Comparison of ENCODE assay signal across 8 cellular contexts in genomic region chr22:36123673-36124630, GRCh38. TPM values are rescaled to one million over a fixed set of nuclear protein-coding genes. Genes with fewer than 3 reads are reported as not detected.
DNase-seq lines count a peak whose midpoint lies in the region; ATAC-seq and FAIRE-seq lines count a peak whose summit lies in the region.

No MANE protein-coding gene starts in this region.

- H3K27me3 ChIP-seq in right cardiac atrium (ENCODE audit: control insufficient read depth, insufficient read depth): no peaks in the 10 kb centered on the region

- no peaks in the 10 kb centered on the region for H3K9me3 Mint-ChIP-seq in T-helper 2 cell treated with Interferon-gamma antibody and Interleukin-4, amounts not matched to agents 5 μg/mL and 100 μg/mL, for 36 hours

- intact Hi-C loops in right cardiac atrium (cut with DNase I): loop anchor here (5.0 to 10.0 kb wide), 7 partner anchors 57 to 699 kb away; no protein-coding TSS in a partner anchor

- peaks cover 14% of the 10 kb centered on the region for H3K27me3 Mint-ChIP-seq in T-helper 2 cell treated with Interferon-gamma antibody and Interleukin-4, amounts not matched to agents 5 μg/mL and 100 μg/mL, for 36 hours (ENCODE audit: low read depth)

- H3K4me1 ChIP-seq in right cardiac atrium (ENCODE audit: control insufficient read depth, insufficient read depth, low read length): no peaks in the 10 kb centered on the region

- DNase-seq in GDM1 (lab: John Stamatoyannopoulos, UW) (peak; percentile 91), NCI-H1930 (lab: John Stamatoyannopoulos, UW) (peak; percentile 76 to 85), anterior cingulate cortex (lab: John Stamatoyannopoulos, UW) (peak; percentile 30 to 95 (median 85)), right cardiac atrium (peak; percentile 97 to 98 (median 97)), putamen (ENCODE audit: low spot score) (peak; percentile 91), urothelium cell line (ENCODE audit: low spot score) (peak; percentile 97)
- peak; percentile 90 for DNase-seq in T-helper 2 cell treated with Interferon-gamma antibody and Interleukin-4, amounts not matched to agents 5 μg/mL and 100 μg/mL, for 36 hours (ENCODE audit: low spot score)

- no peak overlapping the region for H3K4me3 ChIP-seq in right cardiac atrium (ENCODE audit: low read length)

- H3K4me1 Mint-ChIP-seq in T-helper 2 cell treated with Interferon-gamma antibody and Interleukin-4, amounts not matched to agents 5 μg/mL and 100 μg/mL, for 36 hours (ENCODE audit: low read depth): peaks cover 7% of the 10 kb centered on the region

- H3K9me3 ChIP-seq in right cardiac atrium (ENCODE audit: control insufficient read depth, low read length): no peaks in the 10 kb centered on the region

- H3K4me3 Mint-ChIP-seq in T-helper 2 cell treated with Interferon-gamma antibody and Interleukin-4, amounts not matched to agents 5 μg/mL and 100 μg/mL, for 36 hours: peak overlapping the region; percentile 76

- peaks cover 2% of the 10 kb centered on the region for H3K36me3 Mint-ChIP-seq in T-helper 2 cell treated with Interferon-gamma antibody and Interleukin-4, amounts not matched to agents 5 μg/mL and 100 μg/mL, for 36 hours (ENCODE audit: low read depth)

- peak; percentile 91 for ATAC-seq in HG02763 (IDR thresholded peaks at IDR 0.05; ENCODE audit: unreplicated experiment)
- peak; percentile 98 for ATAC-seq in right cardiac atrium

- peak overlapping the region; percentile 89 for H3K27ac ChIP-seq in right cardiac atrium (ENCODE audit: low read length)

- FAIRE-seq in urothelium cell line (lab: Jason Lieb, UNC): peak; percentile 86

- WGBS in right cardiac atrium: 27% methylated on average over 50 of the region's 50 CpGs

- H3K27ac Mint-ChIP-seq in T-helper 2 cell treated with Interferon-gamma antibody and Interleukin-4, amounts not matched to agents 5 μg/mL and 100 μg/mL, for 36 hours: peak overlapping the region; percentile 90

RNA-seq across cellular contexts. Expression of gene APOL3, which starts 36.6 kb away (rescaled TPM):
- total RNA-seq in right cardiac atrium: 10 to 100 TPM; 22.9 to 33.1 (median 26.5) TPM
- 23.3 TPM for polyA plus RNA-seq in right cardiac atrium
